Comparison of ENCODE assay signal across 29 cellular contexts in the genomic region with DNA sequence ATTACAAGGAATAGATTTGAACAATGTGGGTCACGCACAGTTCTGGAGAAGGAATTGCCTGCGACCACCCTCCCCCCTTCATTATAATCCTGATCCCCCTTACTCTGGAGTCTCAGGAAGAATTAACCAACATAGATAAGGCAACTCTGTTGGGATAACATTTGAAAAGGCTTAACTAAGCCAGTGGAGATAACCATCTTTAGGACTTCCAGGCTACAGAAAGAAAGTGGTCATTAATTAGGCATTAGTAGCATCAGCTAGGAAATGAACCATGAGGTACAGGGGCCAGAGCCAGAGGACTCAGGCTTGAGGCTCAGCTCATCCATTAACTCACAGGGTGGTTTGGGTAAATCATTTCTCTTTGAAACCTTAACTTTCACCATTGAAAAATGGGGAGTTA.
"Had no signal": no experiment of that assay in that cellular context is flagged by ENCODE, and none has a peak within 500 bp of the region (broad histone marks: within the 10 kb centered on the region; RNA-seq: fewer than 3 reads in every experiment).

No MANE protein-coding gene starts in this region.

- DNase-seq: activated CD4-positive, alpha-beta T cell treated with anti-CD3 and anti-CD28 coated beads for 1 hour; activated CD4-positive, alpha-beta T cell treated with anti-CD3 and anti-CD28 coated beads for 4 hours; activated CD4-positive, alpha-beta T cell treated with anti-CD3 and anti-CD28 coated beads, Interleukin-2, amount 10 ng/mL, durations not matched to agents 7 days and 5 days; activated CD4-positive, alpha-beta T cell treated with anti-CD3 and anti-CD28 coated beads, Interleukin-2, amount 50 U/mL, for 4 hours; activated CD4-positive, CD25-positive, alpha-beta regulatory T cell; activated CD8-positive, alpha-beta memory T cell treated with anti-CD3 and anti-CD28 coated beads for 24 hours; activated CD8-positive, alpha-beta T cell treated with anti-CD3 and anti-CD28 coated beads for 36 hours; activated effector memory CD4-positive, alpha-beta T cell treated with Interleukin-2 at 50 U/mL for 16 hours; activated gamma-delta T cell treated with Interleukin-2 at 50 U/mL for 16 hours; activated naive CD4-positive, alpha-beta T cell treated with anti-CD3 and anti-CD28 coated beads, Interleukin-2, amount 50 U/mL, for 16 hours; activated naive CD4-positive, alpha-beta T cell treated with Interleukin-2 at 50 U/mL for 16 hours; activated T-cell treated with anti-CD3 and anti-CD28 coated beads, Interleukin-2, amount 50 U/mL, for 4 hours; amniotic stem cell; anterior cingulate cortex; brain microvascular endothelial cell; caudate nucleus; cortex of kidney; dermis blood vessel endothelial cell; effector CD4-positive, alpha-beta T cell; effector memory CD8-positive, alpha-beta T cell; erythroblast; foreskin keratinocyte; gastrocnemius medialis; glutamatergic neuron; heart left ventricle; T-helper 2 cell had no signal

- H3K4me3 Mint-ChIP-seq: activated CD4-positive, alpha-beta T cell treated with anti-CD3 and anti-CD28 coated beads, Interleukin-2, amount 10 ng/mL, durations not matched to agents 7 days and 5 days; activated CD8-positive, alpha-beta T cell treated with anti-CD3 and anti-CD28 coated beads for 36 hours; activated naive CD8-positive, alpha-beta T cell; activated T-cell treated with anti-CD3 and anti-CD28 coated beads, Interleukin-2, amount 50 U/mL, for 4 hours; activated T-helper 17 cell treated with anti-CD3 and anti-CD28 coated beads, Interleukin-2, amount 50 U/mL, for 72 hours; effector memory CD8-positive, alpha-beta T cell had no signal

- H3K4me1 ChIP-seq: esophagus muscularis mucosa, foreskin keratinocyte, gastrocnemius medialis, heart left ventricle had no signal

- H3K27ac Mint-ChIP-seq: activated CD4-positive, alpha-beta T cell treated with anti-CD3 and anti-CD28 coated beads, Interleukin-2, amount 10 ng/mL, durations not matched to agents 7 days and 5 days; activated CD8-positive, alpha-beta T cell treated with anti-CD3 and anti-CD28 coated beads for 36 hours; activated naive CD8-positive, alpha-beta T cell; activated T-helper 17 cell treated with anti-CD3 and anti-CD28 coated beads, Interleukin-2, amount 50 U/mL, for 72 hours; effector memory CD8-positive, alpha-beta T cell had no signal

- ATAC-seq: activated CD8-positive, alpha-beta T cell treated with anti-CD3 and anti-CD28 coated beads for 36 hours; activated T-cell treated with anti-CD3 and anti-CD28 coated beads, Interleukin-2, amount 50 U/mL, for 4 hours; activated T-helper 17 cell treated with anti-CD3 and anti-CD28 coated beads, Interleukin-2, amount 50 U/mL, for 72 hours; effector memory CD8-positive, alpha-beta T cell; foreskin keratinocyte; gastrocnemius medialis; heart left ventricle had no signal

- H3K36me3 Mint-ChIP-seq: activated naive CD8-positive, alpha-beta T cell had no signal

- H3K4me3 ChIP-seq: esophagus muscularis mucosa, gastrocnemius medialis, heart left ventricle had no signal

- H3K27me3 Mint-ChIP-seq: activated CD4-positive, alpha-beta T cell treated with anti-CD3 and anti-CD28 coated beads, Interleukin-2, amount 10 ng/mL, durations not matched to agents 7 days and 5 days; activated CD8-positive, alpha-beta T cell treated with anti-CD3 and anti-CD28 coated beads for 36 hours; activated naive CD8-positive, alpha-beta T cell; activated T-helper 17 cell treated with anti-CD3 and anti-CD28 coated beads, Interleukin-2, amount 50 U/mL, for 72 hours; effector memory CD8-positive, alpha-beta T cell had no signal

- H3K9me3 ChIP-seq: esophagus muscularis mucosa, gastrocnemius medialis, heart left ventricle had no signal

- H3K27me3 ChIP-seq: brain microvascular endothelial cell, esophagus muscularis mucosa, foreskin keratinocyte, gastrocnemius medialis, heart left ventricle had no signal

- H3K36me3 ChIP-seq: brain microvascular endothelial cell, esophagus muscularis mucosa, gastrocnemius medialis, heart left ventricle had no signal

- H3K27ac ChIP-seq: brain microvascular endothelial cell, esophagus muscularis mucosa, foreskin keratinocyte, gastrocnemius medialis, heart left ventricle had no signal

- H3K4me1 Mint-ChIP-seq: activated CD4-positive, alpha-beta T cell treated with anti-CD3 and anti-CD28 coated beads, Interleukin-2, amount 10 ng/mL, durations not matched to agents 7 days and 5 days; activated T-helper 17 cell treated with anti-CD3 and anti-CD28 coated beads, Interleukin-2, amount 50 U/mL, for 72 hours had no signal
